1 cellular context compared by ENCODE assay signal in the genomic region with DNA sequence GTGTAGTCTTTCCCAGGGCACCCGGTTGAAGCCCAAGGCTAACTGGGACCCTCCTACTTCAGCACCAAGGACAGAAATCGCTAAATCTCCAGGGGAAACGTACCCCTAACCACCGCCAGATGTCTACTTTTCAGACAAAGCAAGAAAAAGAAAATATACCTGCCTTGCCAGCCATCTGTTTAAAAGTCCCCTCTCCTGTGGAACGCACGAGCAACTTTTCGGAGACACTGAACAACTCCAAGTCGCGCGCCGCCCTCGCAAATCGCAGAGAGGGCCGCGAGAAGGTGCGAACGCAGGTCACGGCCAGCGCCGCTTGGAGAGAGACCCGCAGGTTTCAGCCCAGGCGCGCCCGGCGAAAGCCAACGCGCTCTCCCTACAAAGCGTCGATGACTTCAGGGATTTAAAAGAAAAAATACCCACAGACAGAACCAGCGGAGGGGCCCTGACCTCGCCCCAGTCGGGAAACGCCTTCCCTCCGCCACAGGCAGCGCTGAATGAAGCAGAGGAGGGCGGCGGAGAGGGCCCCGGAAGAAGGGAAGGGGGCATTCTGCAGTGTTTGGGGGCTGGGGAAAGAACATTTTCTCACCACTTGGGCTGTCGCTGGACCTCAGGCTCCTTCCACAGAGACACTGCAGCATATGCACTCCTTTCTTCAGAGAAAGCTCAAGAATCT.
TF ChIP-seq lines count a peak whose summit lies in the region.

No MANE protein-coding gene starts in this region.

TF ChIP-seq in H1, 55 proteins besides CTCF, POLR2A, EP300 and RAD21 (continued from another document):
- TF ChIP-seq USF2 (IDR thresholded peaks at IDR 0.05; ENCODE audit: low read length) (no peak), KDM4A (IDR thresholded peaks at IDR 0.05; ENCODE audit: low read depth, low read length, severe bottlenecking) (peak; percentile 47), TAF1 (IDR thresholded peaks at IDR 0.05; ENCODE audit: low read depth, low read length) (no peak), NANOG (IDR thresholded peaks at IDR 0.05; ENCODE audit: insufficient read depth, low read depth, low read length, poor library complexity, severe bottlenecking) (no peak), EZH2 (IDR thresholded peaks at IDR 0.05; ENCODE audit: low read depth, low read length, severe bottlenecking) (no peak), MAFK (IDR thresholded peaks at IDR 0.05; ENCODE audit: low read depth, low read length) (no peak), TCF12 (IDR thresholded peaks at IDR 0.05; ENCODE audit: low read depth, low read length) (no peak), ASH2L (IDR thresholded peaks at IDR 0.05; ENCODE audit: low read length) (peak; percentile 50), CEBPB (IDR thresholded peaks at IDR 0.05; ENCODE audit: low read depth, low read length) (no peak), KDM1A (IDR thresholded peaks at IDR 0.05; ENCODE audit: borderline replicate concordance, low read length) (no peak), KDM5A (IDR thresholded peaks at IDR 0.05; ENCODE audit: low read length) (no peak), EGR1 (IDR thresholded peaks at IDR 0.05; ENCODE audit: borderline replicate concordance, low read depth, low read length) (no peak), BCL11A (IDR thresholded peaks at IDR 0.05; ENCODE audit: low read depth in 2 of 2, low read length in 2 of 2) (no peak), SUZ12 (IDR thresholded peaks at IDR 0.05; ENCODE audit: low read length) (0 out of 2 replicates have a peak, but pooled peaks have one; percentile 47), SIRT6 (IDR thresholded peaks at IDR 0.05; ENCODE audit: low read length) (no peak), ZNF274 (IDR thresholded peaks at IDR 0.05; ENCODE audit: borderline replicate concordance, extremely low read depth, low read length) (no peak), SIN3A (conservative IDR thresholded peaks at IDR 0.05 in 1 of 2, IDR thresholded peaks at IDR 0.05 in 1 of 2; ENCODE audit: low read depth in 1 of 2, low read length in 2 of 2) (peak; percentile 93 to 95), BACH1 (IDR thresholded peaks at IDR 0.05; ENCODE audit: low read length) (no peak), SP2 (IDR thresholded peaks at IDR 0.05; ENCODE audit: low read length) (no peak), RNF2 (IDR thresholded peaks at IDR 0.05; ENCODE audit: borderline replicate concordance, low read depth, low read length, missing control alignments, poor library complexity, severe bottlenecking) (no peak), BRCA1 (IDR thresholded peaks at IDR 0.05; ENCODE audit: low read depth, low read length) (no peak), HDAC2 (IDR thresholded peaks at IDR 0.05; ENCODE audit: borderline replicate concordance in 1 of 2, low read depth in 2 of 2, low read length in 2 of 2) (peak; percentile 51 to 81; a peak in 2 of 4 replicates), CHD1 (IDR thresholded peaks at IDR 0.05; ENCODE audit: low read depth, low read length) (no peak), TBP (IDR thresholded peaks at IDR 0.05; ENCODE audit: low read depth, low read length) (no peak), SAP30 (IDR thresholded peaks at IDR 0.05; ENCODE audit: insufficient read depth, insufficient replicate concordance, low read length) (peak; percentile 73), TAF7 (optimal IDR thresholded peaks at IDR 0.05; ENCODE audit: borderline replicate concordance, low read depth, low read length) (peak; percentile 18), SP4 (IDR thresholded peaks at IDR 0.05; ENCODE audit: low read length) (no peak), GTF2F1 (IDR thresholded peaks at IDR 0.05; ENCODE audit: borderline replicate concordance, low read depth, low read length) (no peak)
- TF ChIP-seq, protein P1, sequence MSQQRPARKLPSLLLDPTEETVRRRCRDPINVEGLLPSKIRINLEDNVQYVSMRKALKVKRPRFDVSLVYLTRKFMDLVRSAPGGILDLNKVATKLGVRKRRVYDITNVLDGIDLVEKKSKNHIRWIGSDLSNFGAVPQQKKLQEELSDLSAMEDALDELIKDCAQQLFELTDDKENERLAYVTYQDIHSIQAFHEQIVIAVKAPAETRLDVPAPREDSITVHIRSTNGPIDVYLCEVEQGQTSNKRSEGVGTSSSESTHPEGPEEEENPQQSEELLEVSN (IDR thresholded peaks at IDR 0.05) = no peak
- TF ChIP-seq, protein P2, sequence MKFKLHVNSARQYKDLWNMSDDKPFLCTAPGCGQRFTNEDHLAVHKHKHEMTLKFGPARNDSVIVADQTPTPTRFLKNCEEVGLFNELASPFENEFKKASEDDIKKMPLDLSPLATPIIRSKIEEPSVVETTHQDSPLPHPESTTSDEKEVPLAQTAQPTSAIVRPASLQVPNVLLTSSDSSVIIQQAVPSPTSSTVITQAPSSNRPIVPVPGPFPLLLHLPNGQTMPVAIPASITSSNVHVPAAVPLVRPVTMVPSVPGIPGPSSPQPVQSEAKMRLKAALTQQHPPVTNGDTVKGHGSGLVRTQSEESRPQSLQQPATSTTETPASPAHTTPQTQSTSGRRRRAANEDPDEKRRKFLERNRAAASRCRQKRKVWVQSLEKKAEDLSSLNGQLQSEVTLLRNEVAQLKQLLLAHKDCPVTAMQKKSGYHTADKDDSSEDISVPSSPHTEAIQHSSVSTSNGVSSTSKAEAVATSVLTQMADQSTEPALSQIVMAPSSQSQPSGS (IDR thresholded peaks at IDR 0.05; ENCODE audit: low read length) = no peak
- TF ChIP-seq, protein P3, sequence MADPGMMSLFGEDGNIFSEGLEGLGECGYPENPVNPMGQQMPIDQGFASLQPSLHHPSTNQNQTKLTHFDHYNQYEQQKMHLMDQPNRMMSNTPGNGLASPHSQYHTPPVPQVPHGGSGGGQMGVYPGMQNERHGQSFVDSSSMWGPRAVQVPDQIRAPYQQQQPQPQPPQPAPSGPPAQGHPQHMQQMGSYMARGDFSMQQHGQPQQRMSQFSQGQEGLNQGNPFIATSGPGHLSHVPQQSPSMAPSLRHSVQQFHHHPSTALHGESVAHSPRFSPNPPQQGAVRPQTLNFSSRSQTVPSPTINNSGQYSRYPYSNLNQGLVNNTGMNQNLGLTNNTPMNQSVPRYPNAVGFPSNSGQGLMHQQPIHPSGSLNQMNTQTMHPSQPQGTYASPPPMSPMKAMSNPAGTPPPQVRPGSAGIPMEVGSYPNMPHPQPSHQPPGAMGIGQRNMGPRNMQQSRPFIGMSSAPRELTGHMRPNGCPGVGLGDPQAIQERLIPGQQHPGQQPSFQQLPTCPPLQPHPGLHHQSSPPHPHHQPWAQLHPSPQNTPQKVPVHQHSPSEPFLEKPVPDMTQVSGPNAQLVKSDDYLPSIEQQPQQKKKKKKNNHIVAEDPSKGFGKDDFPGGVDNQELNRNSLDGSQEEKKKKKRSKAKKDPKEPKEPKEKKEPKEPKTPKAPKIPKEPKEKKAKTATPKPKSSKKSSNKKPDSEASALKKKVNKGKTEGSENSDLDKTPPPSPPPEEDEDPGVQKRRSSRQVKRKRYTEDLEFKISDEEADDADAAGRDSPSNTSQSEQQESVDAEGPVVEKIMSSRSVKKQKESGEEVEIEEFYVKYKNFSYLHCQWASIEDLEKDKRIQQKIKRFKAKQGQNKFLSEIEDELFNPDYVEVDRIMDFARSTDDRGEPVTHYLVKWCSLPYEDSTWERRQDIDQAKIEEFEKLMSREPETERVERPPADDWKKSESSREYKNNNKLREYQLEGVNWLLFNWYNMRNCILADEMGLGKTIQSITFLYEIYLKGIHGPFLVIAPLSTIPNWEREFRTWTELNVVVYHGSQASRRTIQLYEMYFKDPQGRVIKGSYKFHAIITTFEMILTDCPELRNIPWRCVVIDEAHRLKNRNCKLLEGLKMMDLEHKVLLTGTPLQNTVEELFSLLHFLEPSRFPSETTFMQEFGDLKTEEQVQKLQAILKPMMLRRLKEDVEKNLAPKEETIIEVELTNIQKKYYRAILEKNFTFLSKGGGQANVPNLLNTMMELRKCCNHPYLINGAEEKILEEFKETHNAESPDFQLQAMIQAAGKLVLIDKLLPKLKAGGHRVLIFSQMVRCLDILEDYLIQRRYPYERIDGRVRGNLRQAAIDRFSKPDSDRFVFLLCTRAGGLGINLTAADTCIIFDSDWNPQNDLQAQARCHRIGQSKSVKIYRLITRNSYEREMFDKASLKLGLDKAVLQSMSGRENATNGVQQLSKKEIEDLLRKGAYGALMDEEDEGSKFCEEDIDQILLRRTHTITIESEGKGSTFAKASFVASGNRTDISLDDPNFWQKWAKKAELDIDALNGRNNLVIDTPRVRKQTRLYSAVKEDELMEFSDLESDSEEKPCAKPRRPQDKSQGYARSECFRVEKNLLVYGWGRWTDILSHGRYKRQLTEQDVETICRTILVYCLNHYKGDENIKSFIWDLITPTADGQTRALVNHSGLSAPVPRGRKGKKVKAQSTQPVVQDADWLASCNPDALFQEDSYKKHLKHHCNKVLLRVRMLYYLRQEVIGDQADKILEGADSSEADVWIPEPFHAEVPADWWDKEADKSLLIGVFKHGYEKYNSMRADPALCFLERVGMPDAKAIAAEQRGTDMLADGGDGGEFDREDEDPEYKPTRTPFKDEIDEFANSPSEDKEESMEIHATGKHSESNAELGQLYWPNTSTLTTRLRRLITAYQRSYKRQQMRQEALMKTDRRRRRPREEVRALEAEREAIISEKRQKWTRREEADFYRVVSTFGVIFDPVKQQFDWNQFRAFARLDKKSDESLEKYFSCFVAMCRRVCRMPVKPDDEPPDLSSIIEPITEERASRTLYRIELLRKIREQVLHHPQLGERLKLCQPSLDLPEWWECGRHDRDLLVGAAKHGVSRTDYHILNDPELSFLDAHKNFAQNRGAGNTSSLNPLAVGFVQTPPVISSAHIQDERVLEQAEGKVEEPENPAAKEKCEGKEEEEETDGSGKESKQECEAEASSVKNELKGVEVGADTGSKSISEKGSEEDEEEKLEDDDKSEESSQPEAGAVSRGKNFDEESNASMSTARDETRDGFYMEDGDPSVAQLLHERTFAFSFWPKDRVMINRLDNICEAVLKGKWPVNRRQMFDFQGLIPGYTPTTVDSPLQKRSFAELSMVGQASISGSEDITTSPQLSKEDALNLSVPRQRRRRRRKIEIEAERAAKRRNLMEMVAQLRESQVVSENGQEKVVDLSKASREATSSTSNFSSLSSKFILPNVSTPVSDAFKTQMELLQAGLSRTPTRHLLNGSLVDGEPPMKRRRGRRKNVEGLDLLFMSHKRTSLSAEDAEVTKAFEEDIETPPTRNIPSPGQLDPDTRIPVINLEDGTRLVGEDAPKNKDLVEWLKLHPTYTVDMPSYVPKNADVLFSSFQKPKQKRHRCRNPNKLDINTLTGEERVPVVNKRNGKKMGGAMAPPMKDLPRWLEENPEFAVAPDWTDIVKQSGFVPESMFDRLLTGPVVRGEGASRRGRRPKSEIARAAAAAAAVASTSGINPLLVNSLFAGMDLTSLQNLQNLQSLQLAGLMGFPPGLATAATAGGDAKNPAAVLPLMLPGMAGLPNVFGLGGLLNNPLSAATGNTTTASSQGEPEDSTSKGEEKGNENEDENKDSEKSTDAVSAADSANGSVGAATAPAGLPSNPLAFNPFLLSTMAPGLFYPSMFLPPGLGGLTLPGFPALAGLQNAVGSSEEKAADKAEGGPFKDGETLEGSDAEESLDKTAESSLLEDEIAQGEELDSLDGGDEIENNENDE (IDR thresholded peaks at IDR 0.05; ENCODE audit: insufficient replicate concordance, low read length) = no peak
